ENCODE assay signal across 1 cellular context in the genomic region with DNA sequence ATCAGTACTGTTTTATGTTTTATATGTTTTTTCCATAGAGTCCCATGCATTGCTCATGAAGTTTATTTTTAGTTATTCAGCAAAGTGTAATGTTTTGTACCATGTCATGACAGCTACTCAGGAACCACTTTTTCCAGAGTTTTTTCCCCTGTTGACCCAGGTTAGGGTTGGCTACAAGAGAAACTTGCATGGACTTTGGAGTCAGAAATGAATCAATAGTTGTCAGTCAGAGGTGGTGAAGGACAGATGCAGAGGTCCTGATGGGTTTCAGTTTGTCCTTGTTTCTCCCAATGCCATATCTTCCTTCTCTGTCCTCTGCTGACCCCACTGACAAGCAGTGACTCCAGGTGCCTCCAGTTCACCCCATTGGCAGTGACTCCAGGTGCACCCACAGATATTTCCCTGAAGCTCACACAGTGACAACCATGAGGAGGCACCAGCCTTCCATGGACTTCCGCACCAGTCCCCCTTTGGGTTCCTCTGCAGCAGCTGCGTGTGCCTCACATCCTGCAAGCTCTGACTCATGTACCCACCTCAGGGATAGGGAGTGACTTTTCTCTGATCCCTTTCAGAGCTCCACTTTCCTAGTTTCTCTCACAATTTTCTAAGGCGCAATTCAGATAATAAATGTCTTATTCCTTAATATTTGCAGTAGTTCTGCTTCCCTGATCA.
TF ChIP-seq lines count a peak whose summit lies in the region.

No MANE protein-coding gene starts in this region.

TF ChIP-seq in GM12878, 131 proteins besides CTCF, POLR2A, EP300 and RAD21:
- TF ChIP-seq, protein P1, sequence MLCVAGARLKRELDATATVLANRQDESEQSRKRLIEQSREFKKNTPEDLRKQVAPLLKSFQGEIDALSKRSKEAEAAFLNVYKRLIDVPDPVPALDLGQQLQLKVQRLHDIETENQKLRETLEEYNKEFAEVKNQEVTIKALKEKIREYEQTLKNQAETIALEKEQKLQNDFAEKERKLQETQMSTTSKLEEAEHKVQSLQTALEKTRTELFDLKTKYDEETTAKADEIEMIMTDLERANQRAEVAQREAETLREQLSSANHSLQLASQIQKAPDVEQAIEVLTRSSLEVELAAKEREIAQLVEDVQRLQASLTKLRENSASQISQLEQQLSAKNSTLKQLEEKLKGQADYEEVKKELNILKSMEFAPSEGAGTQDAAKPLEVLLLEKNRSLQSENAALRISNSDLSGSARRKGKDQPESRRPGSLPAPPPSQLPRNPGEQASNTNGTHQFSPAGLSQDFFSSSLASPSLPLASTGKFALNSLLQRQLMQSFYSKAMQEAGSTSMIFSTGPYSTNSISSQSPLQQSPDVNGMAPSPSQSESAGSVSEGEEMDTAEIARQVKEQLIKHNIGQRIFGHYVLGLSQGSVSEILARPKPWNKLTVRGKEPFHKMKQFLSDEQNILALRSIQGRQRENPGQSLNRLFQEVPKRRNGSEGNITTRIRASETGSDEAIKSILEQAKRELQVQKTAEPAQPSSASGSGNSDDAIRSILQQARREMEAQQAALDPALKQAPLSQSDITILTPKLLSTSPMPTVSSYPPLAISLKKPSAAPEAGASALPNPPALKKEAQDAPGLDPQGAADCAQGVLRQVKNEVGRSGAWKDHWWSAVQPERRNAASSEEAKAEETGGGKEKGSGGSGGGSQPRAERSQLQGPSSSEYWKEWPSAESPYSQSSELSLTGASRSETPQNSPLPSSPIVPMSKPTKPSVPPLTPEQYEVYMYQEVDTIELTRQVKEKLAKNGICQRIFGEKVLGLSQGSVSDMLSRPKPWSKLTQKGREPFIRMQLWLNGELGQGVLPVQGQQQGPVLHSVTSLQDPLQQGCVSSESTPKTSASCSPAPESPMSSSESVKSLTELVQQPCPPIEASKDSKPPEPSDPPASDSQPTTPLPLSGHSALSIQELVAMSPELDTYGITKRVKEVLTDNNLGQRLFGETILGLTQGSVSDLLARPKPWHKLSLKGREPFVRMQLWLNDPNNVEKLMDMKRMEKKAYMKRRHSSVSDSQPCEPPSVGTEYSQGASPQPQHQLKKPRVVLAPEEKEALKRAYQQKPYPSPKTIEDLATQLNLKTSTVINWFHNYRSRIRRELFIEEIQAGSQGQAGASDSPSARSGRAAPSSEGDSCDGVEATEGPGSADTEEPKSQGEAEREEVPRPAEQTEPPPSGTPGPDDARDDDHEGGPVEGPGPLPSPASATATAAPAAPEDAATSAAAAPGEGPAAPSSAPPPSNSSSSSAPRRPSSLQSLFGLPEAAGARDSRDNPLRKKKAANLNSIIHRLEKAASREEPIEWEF (IDR thresholded peaks at IDR 0.05; ENCODE audit: insufficient replicate concordance, low read depth, low read length), result no peak
- no peak for TF ChIP-seq SIN3A (IDR thresholded peaks at IDR 0.05; ENCODE audit: low read depth, low read length)
- no peak for TF ChIP-seq ZNF24 (IDR thresholded peaks at IDR 0.05)
- TF ChIP-seq MEF2B (IDR thresholded peaks at IDR 0.05; ENCODE audit: partially characterized antibody, poor library complexity, severe bottlenecking), result no peak
- no peak for TF ChIP-seq NR2C2 (IDR thresholded peaks at IDR 0.05; ENCODE audit: borderline replicate concordance, control insufficient read depth, insufficient read length, low read depth)
- TF ChIP-seq, protein P2, sequence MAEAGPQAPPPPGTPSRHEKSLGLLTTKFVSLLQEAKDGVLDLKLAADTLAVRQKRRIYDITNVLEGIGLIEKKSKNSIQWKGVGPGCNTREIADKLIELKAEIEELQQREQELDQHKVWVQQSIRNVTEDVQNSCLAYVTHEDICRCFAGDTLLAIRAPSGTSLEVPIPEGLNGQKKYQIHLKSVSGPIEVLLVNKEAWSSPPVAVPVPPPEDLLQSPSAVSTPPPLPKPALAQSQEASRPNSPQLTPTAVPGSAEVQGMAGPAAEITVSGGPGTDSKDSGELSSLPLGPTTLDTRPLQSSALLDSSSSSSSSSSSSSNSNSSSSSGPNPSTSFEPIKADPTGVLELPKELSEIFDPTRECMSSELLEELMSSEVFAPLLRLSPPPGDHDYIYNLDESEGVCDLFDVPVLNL (IDR thresholded peaks at IDR 0.05; ENCODE audit: low read depth, low read length), result no peak
- TF ChIP-seq RFX5 (IDR thresholded peaks at IDR 0.05; ENCODE audit: low read depth, low read length), result no peak
- TF ChIP-seq SMARCA5 (IDR thresholded peaks at IDR 0.05), result no peak
- TF ChIP-seq KLF5 (IDR thresholded peaks at IDR 0.05; ENCODE audit: partially characterized antibody), result no peak
- no peak for TF ChIP-seq SUZ12 (IDR thresholded peaks at IDR 0.05; ENCODE audit: unreplicated experiment)
- no peak for TF ChIP-seq EZH2 (IDR thresholded peaks at IDR 0.05; ENCODE audit: borderline replicate concordance, control insufficient read depth, low read depth, low read length)
- no peak for TF ChIP-seq POLR2AphosphoS2 (IDR thresholded peaks at IDR 0.05; ENCODE audit: low read depth, low read length)
- no peak for TF ChIP-seq SUPT20H (IDR thresholded peaks at IDR 0.05; ENCODE audit: borderline replicate concordance, control insufficient read depth, low read depth, low read length)
- TF ChIP-seq, protein P3, sequence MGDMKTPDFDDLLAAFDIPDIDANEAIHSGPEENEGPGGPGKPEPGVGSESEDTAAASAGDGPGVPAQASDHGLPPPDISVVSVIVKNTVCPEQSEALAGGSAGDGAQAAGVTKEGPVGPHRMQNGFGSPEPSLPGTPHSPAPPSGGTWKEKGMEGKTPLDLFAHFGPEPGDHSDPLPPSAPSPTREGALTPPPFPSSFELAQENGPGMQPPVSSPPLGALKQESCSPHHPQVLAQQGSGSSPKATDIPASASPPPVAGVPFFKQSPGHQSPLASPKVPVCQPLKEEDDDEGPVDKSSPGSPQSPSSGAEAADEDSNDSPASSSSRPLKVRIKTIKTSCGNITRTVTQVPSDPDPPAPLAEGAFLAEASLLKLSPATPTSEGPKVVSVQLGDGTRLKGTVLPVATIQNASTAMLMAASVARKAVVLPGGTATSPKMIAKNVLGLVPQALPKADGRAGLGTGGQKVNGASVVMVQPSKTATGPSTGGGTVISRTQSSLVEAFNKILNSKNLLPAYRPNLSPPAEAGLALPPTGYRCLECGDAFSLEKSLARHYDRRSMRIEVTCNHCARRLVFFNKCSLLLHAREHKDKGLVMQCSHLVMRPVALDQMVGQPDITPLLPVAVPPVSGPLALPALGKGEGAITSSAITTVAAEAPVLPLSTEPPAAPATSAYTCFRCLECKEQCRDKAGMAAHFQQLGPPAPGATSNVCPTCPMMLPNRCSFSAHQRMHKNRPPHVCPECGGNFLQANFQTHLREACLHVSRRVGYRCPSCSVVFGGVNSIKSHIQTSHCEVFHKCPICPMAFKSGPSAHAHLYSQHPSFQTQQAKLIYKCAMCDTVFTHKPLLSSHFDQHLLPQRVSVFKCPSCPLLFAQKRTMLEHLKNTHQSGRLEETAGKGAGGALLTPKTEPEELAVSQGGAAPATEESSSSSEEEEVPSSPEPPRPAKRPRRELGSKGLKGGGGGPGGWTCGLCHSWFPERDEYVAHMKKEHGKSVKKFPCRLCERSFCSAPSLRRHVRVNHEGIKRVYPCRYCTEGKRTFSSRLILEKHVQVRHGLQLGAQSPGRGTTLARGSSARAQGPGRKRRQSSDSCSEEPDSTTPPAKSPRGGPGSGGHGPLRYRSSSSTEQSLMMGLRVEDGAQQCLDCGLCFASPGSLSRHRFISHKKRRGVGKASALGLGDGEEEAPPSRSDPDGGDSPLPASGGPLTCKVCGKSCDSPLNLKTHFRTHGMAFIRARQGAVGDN (IDR thresholded peaks at IDR 0.05), result no peak
- TF ChIP-seq ZNF217 (IDR thresholded peaks at IDR 0.05), result no peak
- no peak for TF ChIP-seq ZZZ3 (IDR thresholded peaks at IDR 0.05; ENCODE audit: control insufficient read depth, insufficient read length, low read depth)
- no peak for TF ChIP-seq BCL11A (IDR thresholded peaks at IDR 0.05; ENCODE audit: low read depth, low read length)
